Comparison of ENCODE assay signal across 8 cellular contexts in genomic region chr5:38557309-38557710, GRCh38. TPM values are rescaled to one million over a fixed set of nuclear protein-coding genes. Genes with fewer than 3 reads are reported as not detected.
DNase-seq lines count a peak whose midpoint lies in the region; ATAC-seq, FAIRE-seq and TF ChIP-seq lines count a peak whose summit lies in the region.

No MANE protein-coding gene starts in this region.

- ATAC-seq in naive B cell (ENCODE audit: low read depth in 2 of 2) (no peak), GM18909 (IDR thresholded peaks at IDR 0.05; ENCODE audit: poor library complexity, unreplicated experiment) (no peak), HG02840 (IDR thresholded peaks at IDR 0.05; ENCODE audit: low FRiP score, unreplicated experiment) (no peak)

- H3K36me3 ChIP-seq in A673 (ENCODE audit: insufficient read depth, low read length, poor library complexity, severe bottlenecking) (no peaks in the 10 kb centered on the region), MM.1S (replicated peaks; ENCODE audit: insufficient read depth, low read length) (no peaks in the 10 kb centered on the region), duodenal mucosa (ENCODE audit: control insufficient read depth in 1 of 2, insufficient read depth in 2 of 2, low read length in 2 of 2) (no peaks in the 10 kb centered on the region)

- H3K4me3 ChIP-seq in A673 (ENCODE audit: low read depth, low read length, poor library complexity, severe bottlenecking) (peak overlapping the region; percentile 73), MM.1S (ENCODE audit: low read length) (peak overlapping the region; percentile 86), duodenal mucosa (ENCODE audit: low read depth in 1 of 2, low read length in 2 of 2) (peak overlapping the region; percentile 73 to 77)

- H3K27ac Mint-ChIP-seq in naive B cell = no peak overlapping the region

- H4K20me1 ChIP-seq in MM.1S (ENCODE audit: insufficient read depth, low read length) = no peaks in the 10 kb centered on the region

- H3K27ac ChIP-seq in A673 (ENCODE audit: low read depth, low read length, poor library complexity, severe bottlenecking) = peak overlapping the region; percentile 90
- H3K27ac ChIP-seq in MM.1S (ENCODE audit: low read length) = no peak overlapping the region
- peak overlapping the region; percentile 85 for H3K27ac ChIP-seq in duodenal mucosa (ENCODE audit: low read depth, low read length)

- CTCF ChIA-PET in A673 (lab: Charles Lee) = no interaction called here

- peak overlapping the region; percentile 88 for H2AFZ ChIP-seq in MM.1S (ENCODE audit: low read length)

- BruUV-seq in A673 (replicated peaks; lab: Mats Ljungman, UMichigan) = TSS peak; percentile 83

- H3K27me3 ChIP-seq in A673 (replicated peaks; ENCODE audit: insufficient read depth, low read depth, low read length, poor library complexity) (no peaks in the 10 kb centered on the region), MM.1S (replicated peaks; ENCODE audit: insufficient read depth, low read length) (peaks cover 20% of the 10 kb centered on the region), duodenal mucosa (ENCODE audit: control insufficient read depth in 1 of 2, insufficient read depth in 2 of 2, low read length in 2 of 2) (peaks cover 20 to 49% of the 10 kb centered on the region in 2 donors)

- POLR2A ChIA-PET in A673 (lab: Charles Lee; ENCODE audit: low non-redundant PET) = no interaction called here

- no peak for TF ChIP-seq CTCF in A673 (conservative IDR thresholded peaks at IDR 0.05; ENCODE audit: low read depth, low read length)
- TF ChIP-seq CTCF in MM.1S (IDR thresholded peaks at IDR 0.05; ENCODE audit: low read length) = no peak

- H3K36me3 Mint-ChIP-seq in naive B cell = no peaks in the 10 kb centered on the region

- DNase-seq in A673 (ENCODE audit: low spot score) (no peak), MM.1S (no peak), naive B cell (no peak), GM19239 (ENCODE audit: insufficient read length, low spot score) (no peak)
- no peak for DNase-seq in activated effector memory CD4-positive, alpha-beta T cell treated with anti-CD3 and anti-CD28 coated beads, Interleukin-2, amount 50 U/mL, for 16 hours

- peaks cover 0 to 4% (median 0%) of the 10 kb centered on the region in 7 donors for H3K9me3 Mint-ChIP-seq in naive B cell

- no peaks in the 10 kb centered on the region for H3K9me2 ChIP-seq in MM.1S (replicated peaks; ENCODE audit: insufficient read depth, low read length)

- peaks cover 8% of the 10 kb centered on the region; the same call in 1 of the 2 replicates for H3F3A ChIP-seq in MM.1S (ENCODE audit: insufficient read depth, low read length)

- no peak for FAIRE-seq in GM19239 (lab: Jason Lieb, UNC)

- no peaks in the 10 kb centered on the region for H3K79me2 ChIP-seq in MM.1S (ENCODE audit: low read length)

- H3K9ac ChIP-seq in MM.1S (ENCODE audit: low read length) = peak overlapping the region; percentile 61; the same call in 1 of the 2 replicates
- H3K9ac ChIP-seq in duodenal mucosa (ENCODE audit: low read depth in 1 of 2, low read length in 2 of 2) = peak overlapping the region in 1 of 2 donors; percentile 53

- peak overlapping the region; percentile 91 for H3K4me2 ChIP-seq in MM.1S (ENCODE audit: low read depth, low read length)

- intact Hi-C loops in A673 (cut with micrococcal nuclease; ENCODE audit: unreplicated experiment) = loop anchor here (5.0 to 10.0 kb wide), 2 partner anchors 157 to 250 kb away; no protein-coding TSS in a partner anchor

- no peaks in the 10 kb centered on the region for H3K9me3 ChIP-seq in A673 (ENCODE audit: low read depth, low read length, poor library complexity, severe bottlenecking)
- no peaks in the 10 kb centered on the region for H3K9me3 ChIP-seq in MM.1S (replicated peaks; ENCODE audit: insufficient read depth, low read length)
- H3K9me3 ChIP-seq in duodenal mucosa (ENCODE audit: control insufficient read depth in 1 of 2, low read length in 2 of 2) = no peaks in the 10 kb centered on the region

- peak overlapping the region in 7 of 8 donors; percentile 23 to 86 (median 68) for H3K4me3 Mint-ChIP-seq in naive B cell

- peaks cover 14% of the 10 kb centered on the region for H3K4me1 ChIP-seq in A673 (ENCODE audit: insufficient read depth, low read length, poor library complexity, severe bottlenecking)
- H3K4me1 ChIP-seq in MM.1S (ENCODE audit: low read length) = 0 out of 2 replicates have a peak, but pooled peaks cover 6% of the 10 kb centered on the region
- H3K4me1 ChIP-seq in duodenal mucosa (ENCODE audit: control insufficient read depth in 1 of 2, insufficient read depth in 2 of 2, low read length in 2 of 2) = no peaks in the 10 kb centered on the region

- peaks cover 7 to 12% (median 9%) of the 10 kb centered on the region in 3 donors for H3K4me1 Mint-ChIP-seq in naive B cell

- peaks cover 57 to 67% (median 58%) of the 10 kb centered on the region in 3 donors for H3K27me3 Mint-ChIP-seq in naive B cell

RNA-seq across cellular contexts. Expression of gene LIFR, which starts 0.9 kb away (rescaled TPM):
- total RNA-seq in A673 (2021) = 44.2 and 47.9 TPM in 2 replicates
- polyA plus RNA-seq in naive B cell (ENCODE audit: low read depth in 6 of 6) = not detected
